In genomic region chr12:121790785-121791184, GRCh38 we compare ENCODE assay signal across 8 cellular contexts. TPM values are rescaled to one million over a fixed set of nuclear protein-coding genes. Genes with fewer than 3 reads are reported as not detected.
DNase-seq lines count a peak whose midpoint lies in the region; ATAC-seq and TF ChIP-seq lines count a peak whose summit lies in the region.
"Not testable (repeated sequence)": the region's sequence is repeated elsewhere in the genome, so short reads cannot be mapped to it uniquely, and the experiment has no call there.

No MANE protein-coding gene starts in this region.

- 87 to 95% (median 93%) methylated on average over 8 of the region's 8 CpGs for WGBS in stomach, 5 donors

- H3K27me3 ChIP-seq in BLaER1 treated with 17β-estradiol and CSF1 and Interleukin-3, amounts not matched to agents 10 nM and 100 nM; Panc1 (ENCODE audit: control insufficient read depth, insufficient read depth, low read length); stomach: not testable (repeated sequence)

- BruUV-seq in Panc1 (replicated peaks; lab: Mats Ljungman, UMichigan) = not testable (repeated sequence)

- H3K4me1 Mint-ChIP-seq in activated CD4-positive, alpha-beta memory T cell treated with anti-CD3 and anti-CD28 coated beads, Interleukin-2, amount 10 ng/mL, durations not matched to agents 7 days and 5 days = peaks cover 70% of the 10 kb centered on the region
- H3K4me1 Mint-ChIP-seq in natural killer cell treated with Interleukin-12 subunit alpha and Interleukin-12 subunit beta and Interleukin-15 and Interleukin-18, amount 100 ng/mL, for 72 hours (ENCODE audit: low read depth in 2 of 2) = peaks cover 70 to 73% of the 10 kb centered on the region in 2 donors

- TF ChIP-seq EP300 in stomach (IDR thresholded peaks at IDR 0.05) = not testable (repeated sequence)

- intact Hi-C loops in Panc1 (cut with micrococcal nuclease; ENCODE audit: unreplicated experiment) = loop anchor here (5.0 kb wide), 1 partner anchor 93 kb away; no protein-coding TSS in a partner anchor
- intact Hi-C loops in stomach (cut with DNase I; ENCODE audit: low total_unique reads) = loop anchor here (5.0 kb wide), 1 partner anchor 93 kb away; no protein-coding TSS in a partner anchor

- peak overlapping the region; percentile 82 to 100 (median 95) for H3K4me2 ChIP-seq in BLaER1 treated with 17β-estradiol and CSF1 and Interleukin-3, amounts not matched to agents 10 nM and 100 nM

- peak overlapping the region; percentile 86 to 99 (median 93); a peak in 21 of 22 replicates for H3K27ac ChIP-seq in BLaER1 treated with 17β-estradiol and CSF1 and Interleukin-3, amounts not matched to agents 10 nM and 100 nM
- H3K27ac ChIP-seq in Panc1 (ENCODE audit: low read length) (peak overlapping the region; percentile 72; the same call in 1 of the 2 replicates), stomach (peak overlapping the region; percentile 53 to 84 (median 76))

- peaks cover 81 to 97% (median 87%) of the 10 kb centered on the region in 10 experiments for H3K4me1 ChIP-seq in BLaER1 treated with 17β-estradiol and CSF1 and Interleukin-3, amounts not matched to agents 10 nM and 100 nM
- H3K4me1 ChIP-seq in Panc1 (ENCODE audit: control insufficient read depth, insufficient read depth, low read length) (peaks cover 63% of the 10 kb centered on the region), stomach (peaks cover 45 to 100% (median 74%) of the 10 kb centered on the region in 4 donors)

- not testable (repeated sequence) for TF ChIP-seq CTCF in GM12865 (IDR thresholded peaks at IDR 0.05; ENCODE audit: insufficient read depth, low read depth, low read length, missing control alignments); Panc1 (IDR thresholded peaks at IDR 0.05); stomach (IDR thresholded peaks at IDR 0.05)

- peak overlapping the region in 8 of 10 experiments; percentile 4 to 60 (median 42); a peak in 8 of 20 replicates for H3K4me3 ChIP-seq in BLaER1 treated with 17β-estradiol and CSF1 and Interleukin-3, amounts not matched to agents 10 nM and 100 nM
- peak overlapping the region; percentile 71 for H3K4me3 ChIP-seq in GM12865 (ENCODE audit: low read depth, low read length)
- H3K4me3 ChIP-seq in Panc1 (ENCODE audit: low read depth in 2 of 2, low read length in 2 of 2) = peak overlapping the region in 1 of 2 experiments; percentile 13; a peak in 1 of 4 replicates
- H3K4me3 ChIP-seq in stomach = peak overlapping the region in 1 of 4 donors; percentile 8

- peak overlapping the region; percentile 92 for H3K4me3 Mint-ChIP-seq in activated CD4-positive, alpha-beta memory T cell treated with anti-CD3 and anti-CD28 coated beads, Interleukin-2, amount 10 ng/mL, durations not matched to agents 7 days and 5 days
- peak overlapping the region; percentile 87 for H3K4me3 Mint-ChIP-seq in natural killer cell treated with Interleukin-12 subunit alpha and Interleukin-12 subunit beta and Interleukin-15 and Interleukin-18, amount 100 ng/mL, for 72 hours

- not testable (repeated sequence) for ATAC-seq in Panc1; activated naive CD4-positive, alpha-beta T cell treated with anti-CD3 and anti-CD28 coated beads, Interleukin-2, amount 50 U/mL, for 72 hours; natural killer cell treated with Interleukin-12 subunit alpha and Interleukin-12 subunit beta and Interleukin-15 and Interleukin-18, amount 100 ng/mL, for 72 hours

- not testable (repeated sequence) for DNase-seq in GM12865 (ENCODE audit: low read depth); Panc1 (ENCODE audit: low read depth, low spot score); activated CD4-positive, alpha-beta memory T cell treated with anti-CD3 and anti-CD28 coated beads, Interleukin-2, amount 10 ng/mL, durations not matched to agents 7 days and 5 days; activated naive CD4-positive, alpha-beta T cell treated with anti-CD3 and anti-CD28 coated beads, Interleukin-2, amount 50 U/mL, for 72 hours (ENCODE audit: low spot score in 2 of 2); natural killer cell treated with Interleukin-12 subunit alpha and Interleukin-12 subunit beta and Interleukin-15 and Interleukin-18, amount 100 ng/mL, for 72 hours (ENCODE audit: low spot score); stomach
- DNase-seq in glomerular visceral epithelial cell (ENCODE audit: extremely low spot score) = peak; percentile 29

- peaks cover 56% of the 10 kb centered on the region for H3K36me3 Mint-ChIP-seq in activated CD4-positive, alpha-beta memory T cell treated with anti-CD3 and anti-CD28 coated beads, Interleukin-2, amount 10 ng/mL, durations not matched to agents 7 days and 5 days (ENCODE audit: low read depth)
- H3K36me3 Mint-ChIP-seq in activated naive CD4-positive, alpha-beta T cell treated with anti-CD3 and anti-CD28 coated beads, Interleukin-2, amount 50 U/mL, for 72 hours = peaks cover 24 to 42% of the 10 kb centered on the region in 2 donors
- H3K36me3 Mint-ChIP-seq in natural killer cell treated with Interleukin-12 subunit alpha and Interleukin-12 subunit beta and Interleukin-15 and Interleukin-18, amount 100 ng/mL, for 72 hours = not testable (repeated sequence)

- H3K9ac ChIP-seq in BLaER1 treated with 17β-estradiol and CSF1 and Interleukin-3, amounts not matched to agents 10 nM and 100 nM = peak overlapping the region; percentile 72 to 92 (median 81); a peak in 21 of 22 replicates

- peaks cover 11 to 28% (median 13%) of the 10 kb centered on the region in 11 experiments; a peak in 21 of 22 replicates for H4K20me1 ChIP-seq in BLaER1 treated with 17β-estradiol and CSF1 and Interleukin-3, amounts not matched to agents 10 nM and 100 nM

- POLR2A ChIA-PET in Panc1 (lab: Charles Lee) = interaction anchor here (0.6 kb wide), 2 partner anchors 20 to 41 kb away, joined by 3 read pairs; no protein-coding TSS in a partner anchor
- POLR2A ChIA-PET in activated CD4-positive, alpha-beta memory T cell treated with anti-CD3 and anti-CD28 coated beads, Interleukin-2, amount 10 ng/mL, durations not matched to agents 7 days and 5 days (lab: Charles Lee) = interaction anchor here (1.2 to 32.8 kb wide), 7 partner anchors 3 to 210 kb away, joined by 3 to 1170 read pairs (median 6); partner anchors contain the start of genes KDM2B, PSMD9, RHOF and SETD1B

- H3K27ac Mint-ChIP-seq in activated CD4-positive, alpha-beta memory T cell treated with anti-CD3 and anti-CD28 coated beads, Interleukin-2, amount 10 ng/mL, durations not matched to agents 7 days and 5 days = peak overlapping the region; percentile 99
- peak overlapping the region; percentile 94 to 97 for H3K27ac Mint-ChIP-seq in activated naive CD4-positive, alpha-beta T cell treated with anti-CD3 and anti-CD28 coated beads, Interleukin-2, amount 50 U/mL, for 72 hours
- H3K27ac Mint-ChIP-seq in natural killer cell treated with Interleukin-12 subunit alpha and Interleukin-12 subunit beta and Interleukin-15 and Interleukin-18, amount 100 ng/mL, for 72 hours = peak overlapping the region; percentile 95 to 99

- in situ Hi-C loops in Panc1 (cut with HindIII; ENCODE audit: low pct_unique_long_range_greater_than_20kb, low sequenced_read_pairs) = not testable (repeated sequence)

- TF ChIP-seq POLR2A in stomach (IDR thresholded peaks at IDR 0.05) = not testable (repeated sequence)

- H3K36me3 ChIP-seq in BLaER1 treated with 17β-estradiol and CSF1 and Interleukin-3, amounts not matched to agents 10 nM and 100 nM = peaks cover 0 to 22% (median 13%) of the 10 kb centered on the region in 11 experiments; a peak in 14 of 22 replicates
- H3K36me3 ChIP-seq in Panc1 (ENCODE audit: control insufficient read depth, insufficient read depth, low read length); stomach: not testable (repeated sequence)

- H3K27me3 Mint-ChIP-seq in activated CD4-positive, alpha-beta memory T cell treated with anti-CD3 and anti-CD28 coated beads, Interleukin-2, amount 10 ng/mL, durations not matched to agents 7 days and 5 days; natural killer cell treated with Interleukin-12 subunit alpha and Interleukin-12 subunit beta and Interleukin-15 and Interleukin-18, amount 100 ng/mL, for 72 hours: not testable (repeated sequence)

- H3K9me3 ChIP-seq in BLaER1 treated with 17β-estradiol and CSF1 and Interleukin-3, amounts not matched to agents 10 nM and 100 nM (replicated peaks in 1 of 11); Panc1 (ENCODE audit: control insufficient read depth, insufficient read depth, low read depth, low read length); stomach: not testable (repeated sequence)

- CTCF ChIA-PET in Panc1 (lab: Charles Lee) = not testable (repeated sequence)
- CTCF ChIA-PET in activated CD4-positive, alpha-beta memory T cell treated with anti-CD3 and anti-CD28 coated beads, Interleukin-2, amount 10 ng/mL, durations not matched to agents 7 days and 5 days (lab: Charles Lee) = interaction anchor here (1.4 to 19.6 kb wide), 3 partner anchors 12 to 98 kb away, joined by 5 to 683 read pairs (median 380); partner anchors contain the start of genes PSMD9 and SETD1B

- not testable (repeated sequence) for H3K9me3 Mint-ChIP-seq in activated CD4-positive, alpha-beta memory T cell treated with anti-CD3 and anti-CD28 coated beads, Interleukin-2, amount 10 ng/mL, durations not matched to agents 7 days and 5 days; activated naive CD4-positive, alpha-beta T cell treated with anti-CD3 and anti-CD28 coated beads, Interleukin-2, amount 50 U/mL, for 72 hours; natural killer cell treated with Interleukin-12 subunit alpha and Interleukin-12 subunit beta and Interleukin-15 and Interleukin-18, amount 100 ng/mL, for 72 hours

RNA-seq across cellular contexts. Expression of gene RHOF, which starts 2.7 kb away (rescaled TPM):
- total RNA-seq in Panc1 (2021; ENCODE audit: unreplicated experiment) (71.8 TPM), stomach (100 to 1,000 TPM in 1 of 5 donors, 10 to 100 TPM in 3, 1 to 10 TPM in 1; 8.0 to 105 (median 29.5) TPM)
- 81.8 TPM for polyA plus RNA-seq in Panc1 (2012; ENCODE audit: insufficient read length)
- 100 to 1,000 TPM; 157 to 163 TPM for total RNA-seq in activated CD4-positive, alpha-beta memory T cell treated with anti-CD3 and anti-CD28 coated beads, Interleukin-2, amount 10 ng/mL, durations not matched to agents 7 days and 5 days
- 10 to 100 TPM; 95.3 to 96.2 TPM for total RNA-seq in activated naive CD4-positive, alpha-beta T cell treated with anti-CD3 and anti-CD28 coated beads, Interleukin-2, amount 50 U/mL, for 72 hours
- 10 to 100 TPM; 76.1 to 78.0 TPM for total RNA-seq in natural killer cell treated with Interleukin-12 subunit alpha and Interleukin-12 subunit beta and Interleukin-15 and Interleukin-18, amount 100 ng/mL, for 72 hours
- 10 to 100 TPM in 2 of 3 donors, 1 to 10 TPM in 1; 3.2 to 36.4 (median 13.6) TPM for polyA plus RNA-seq in stomach

RNA-seq across cellular contexts. Expression of gene SETD1B, which starts 13.0 kb away (rescaled TPM):
- total RNA-seq in Panc1 (2021; ENCODE audit: unreplicated experiment) = 31.2 TPM
- 24.0 TPM for polyA plus RNA-seq in Panc1 (2012; ENCODE audit: insufficient read length)
- total RNA-seq in activated CD4-positive, alpha-beta memory T cell treated with anti-CD3 and anti-CD28 coated beads, Interleukin-2, amount 10 ng/mL, durations not matched to agents 7 days and 5 days = 10 to 100 TPM; 26.5 to 26.9 TPM
- 10 to 100 TPM; 13.8 to 16.7 TPM for total RNA-seq in activated naive CD4-positive, alpha-beta T cell treated with anti-CD3 and anti-CD28 coated beads, Interleukin-2, amount 50 U/mL, for 72 hours
- total RNA-seq in natural killer cell treated with Interleukin-12 subunit alpha and Interleukin-12 subunit beta and Interleukin-15 and Interleukin-18, amount 100 ng/mL, for 72 hours = 10 to 100 TPM; 27.1 to 40.8 TPM
- total RNA-seq in stomach = 10 to 100 TPM in 3 of 5 donors, 1 to 10 TPM in 2; 7.2 to 27.5 (median 11.7) TPM
- 1 to 10 TPM; 3.2 to 5.4 (median 5.3) TPM for polyA plus RNA-seq in stomach
